9 cellular contexts compared by ENCODE assay signal in genomic region chr18:44098551-44099098, GRCh38.
DNase-seq lines count a peak whose midpoint lies in the region; ATAC-seq and TF ChIP-seq lines count a peak whose summit lies in the region.
"Had no signal": no experiment of that assay in that cellular context is flagged by ENCODE, and none has a peak within 500 bp of the region (broad histone marks: within the 10 kb centered on the region; RNA-seq: fewer than 3 reads in every experiment).

No MANE protein-coding gene starts in this region.

- H3K4me1 Mint-ChIP-seq in activated B cell treated with CpG ODN at 0.5 μM for 24 hours, result no peaks in the 10 kb centered on the region

- H3K4me1 ChIP-seq in lung (ENCODE audit: control insufficient read depth in 2 of 2, insufficient read depth in 2 of 2, low read length in 2 of 2), result no peaks in the 10 kb centered on the region

- CTCF ChIA-PET in activated B cell treated with CpG ODN at 0.5 μM for 24 hours (lab: Charles Lee), result interaction anchor here (0.6 to 2.0 kb wide), 4 partner anchors 8 to 1281 kb away, joined by 3 to 17 read pairs (median 4); no protein-coding TSS in a partner anchor

- peaks cover 14% of the 10 kb centered on the region for H3K27me3 Mint-ChIP-seq in activated B cell treated with CpG ODN at 0.5 μM for 24 hours

- no peak for TF ChIP-seq CTCF in activated B cell treated with CpG ODN at 0.5 μM for 24 hours (IDR thresholded peaks at IDR 0.05)
- TF ChIP-seq CTCF in lung (IDR thresholded peaks at IDR 0.05; ENCODE audit: control extremely low read depth, extremely low read depth), result no peak

- POLR2A ChIA-PET in activated B cell treated with CpG ODN at 0.5 μM for 24 hours (lab: Charles Lee), result no interaction called here

- peaks cover 0 to 1% of the 10 kb centered on the region in 2 donors for H3K9me3 ChIP-seq in lung (ENCODE audit: control insufficient read depth in 2 of 2, insufficient read depth in 1 of 2, low read length in 1 of 2)

- no peak overlapping the region for H3K27ac ChIP-seq in lung (ENCODE audit: low read depth in 1 of 2, low read length in 1 of 2)

- no peak overlapping the region for H3K4me3 ChIP-seq in lung

- peak; percentile 41 for DNase-seq in EL
- peak; percentile 16 for DNase-seq in HuH-7 (ENCODE audit: low spot score)
- DNase-seq in activated B cell treated with CpG ODN at 0.5 μM for 24 hours, result no peak
- no peak for DNase-seq in lung (ENCODE audit: low spot score)
- DNase-seq in posterior vena cava (ENCODE audit: low spot score), result no peak
- DNase-seq in activated CD8-positive, alpha-beta memory T cell treated with anti-CD3 and anti-CD28 coated beads for 24 hours, result no peak
- DNase-seq in HK-2 (ENCODE audit: unreplicated experiment), result no peak
- DNase-seq: activated CD4-positive, alpha-beta T cell treated with anti-CD3 and anti-CD28 coated beads for 1 hour had no signal

- 85 to 86% methylated on average over 4 of the region's 4 CpGs for WGBS in lung, 2 donors

- H3K9me3 Mint-ChIP-seq in activated B cell treated with CpG ODN at 0.5 μM for 24 hours, result no peaks in the 10 kb centered on the region

- intact Hi-C loops in activated B cell treated with CpG ODN at 0.5 μM for 24 hours (cut with micrococcal nuclease), result loop anchor here (1.0 to 10.0 kb wide), 3 partner anchors 474 to 1286 kb away; no protein-coding TSS in a partner anchor
- intact Hi-C loops in posterior vena cava (cut with DNase I), result no loop called here

- H3K27ac Mint-ChIP-seq in activated B cell treated with CpG ODN at 0.5 μM for 24 hours, result no peak overlapping the region

- no peaks in the 10 kb centered on the region for H3K36me3 ChIP-seq in lung (ENCODE audit: control insufficient read depth in 2 of 2, insufficient read depth in 2 of 2, low read length in 2 of 2)

- H3K27me3 ChIP-seq in lung (ENCODE audit: control insufficient read depth, insufficient read depth), result no peaks in the 10 kb centered on the region

- no peaks in the 10 kb centered on the region for H3K36me3 Mint-ChIP-seq in activated B cell treated with CpG ODN at 0.5 μM for 24 hours (ENCODE audit: low read depth)

- ATAC-seq in activated B cell treated with CpG ODN at 0.5 μM for 24 hours (ENCODE audit: low read depth) (peak; percentile 40), lung (ENCODE audit: insufficient read depth, low FRiP score) (peak; percentile 34), GM18873 (IDR thresholded peaks at IDR 0.05; ENCODE audit: low FRiP score, unreplicated experiment) (no peak)

- H3K4me3 Mint-ChIP-seq in activated B cell treated with CpG ODN at 0.5 μM for 24 hours, result no peak overlapping the region

Comparison
In these comparisons a context has a peak if more than half of its experiments do, and no peak if none do; other contexts are left out.
1. DNase-seq: peak in EL (single experiment) and HuH-7 (single experiment); none in activated B cell treated with CpG ODN at 0.5 μM for 24 hours (single experiment), lung (single experiment), posterior vena cava (single experiment), activated CD8-positive, alpha-beta memory T cell treated with anti-CD3 and anti-CD28 coated beads for 24 hours (single experiment) and HK-2 (single experiment).